ENCODE assay signal across 22 cellular contexts in the genomic region with DNA sequence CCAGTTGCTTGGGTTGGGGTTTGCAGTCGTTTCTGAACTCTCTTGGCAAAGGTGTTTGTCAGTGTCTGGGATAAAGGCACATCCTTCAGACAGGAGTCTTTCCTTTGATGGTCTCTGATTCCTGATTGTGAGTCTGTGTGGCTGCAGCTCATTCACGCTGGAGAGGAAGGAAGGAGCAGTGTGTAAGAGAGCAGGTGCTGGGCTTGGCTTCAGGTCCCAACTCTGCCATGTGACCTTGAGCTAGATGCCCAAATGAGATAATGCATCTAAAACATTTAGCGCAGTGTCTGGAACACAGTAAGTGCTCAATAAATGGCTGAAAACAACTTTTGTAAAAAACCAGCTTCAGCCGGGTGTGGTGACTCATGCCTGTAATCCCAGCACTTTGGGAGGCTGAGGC. TPM values are rescaled to one million over a fixed set of nuclear protein-coding genes. Genes with fewer than 3 reads are reported as not detected.
A peak's percentile ranks its signal among the peaks of the same experiment; 100 is the strongest.
DNase-seq lines count a peak whose midpoint lies in the region; ATAC-seq, FAIRE-seq and TF ChIP-seq lines count a peak whose summit lies in the region.
"Had no signal": no experiment of that assay in that cellular context is flagged by ENCODE, and none has a peak within 500 bp of the region (broad histone marks: within the 10 kb centered on the region; RNA-seq: fewer than 3 reads in every experiment).

No MANE protein-coding gene starts in this region.

- H3K4me3 ChIP-seq in GM23338 (no peak overlapping the region), body of pancreas (no peak overlapping the region), pancreas (no peak overlapping the region)

- H3K9me2 ChIP-seq in GM23338 (ENCODE audit: insufficient read depth), result no peaks in the 10 kb centered on the region

- H4K20me1 ChIP-seq in GM23338 (replicated peaks; ENCODE audit: insufficient read depth), result no peaks in the 10 kb centered on the region

- no peak overlapping the region for H3K27ac Mint-ChIP-seq in GM23338
- H3K27ac Mint-ChIP-seq: CD4-positive, CD25-positive, alpha-beta regulatory T cell; H9 had no signal

- H3K36me3 ChIP-seq in GM23338 (ENCODE audit: insufficient read depth) (no peaks in the 10 kb centered on the region), body of pancreas (replicated peaks in 1 of 2; ENCODE audit: insufficient read depth in 1 of 2, low read depth in 2 of 2) (no peaks in the 10 kb centered on the region), pancreas (no peaks in the 10 kb centered on the region)
- H3K36me3 ChIP-seq: BE2C had no signal

- TF ChIP-seq CTCF in GM23338 (conservative IDR thresholded peaks at IDR 0.05; ENCODE audit: low read depth in 2 of 2) (no peak), body of pancreas (IDR thresholded peaks at IDR 0.05) (no peak), pancreas (IDR thresholded peaks at IDR 0.05) (no peak), D721Med (IDR thresholded peaks at IDR 0.05; ENCODE audit: insufficient read depth, missing control alignments) (no peak)

- H3K4me3 Mint-ChIP-seq in GM23338, result no peak overlapping the region
- H3K4me3 Mint-ChIP-seq in activated T-cell treated with anti-CD3 and anti-CD28 coated beads, Interleukin-2, amount 50 U/mL, for 4 hours, result no peak overlapping the region
- H3K4me3 Mint-ChIP-seq: CD4-positive, CD25-positive, alpha-beta regulatory T cell; H9 had no signal

- 0 out of 2 replicates have a peak overlapping the region, but pooled peaks have one; percentile 18 for H2AFZ ChIP-seq in GM23338

- no peak for TF ChIP-seq POLR2A in body of pancreas (IDR thresholded peaks at IDR 0.05)

- H3K9me3 Mint-ChIP-seq in GM23338, result peaks cover 21% of the 10 kb centered on the region
- H3K9me3 Mint-ChIP-seq in activated T-cell treated with anti-CD3 and anti-CD28 coated beads, Interleukin-2, amount 50 U/mL, for 4 hours, result peaks cover 8% of the 10 kb centered on the region

- H3K27me3 Mint-ChIP-seq in GM23338 (ENCODE audit: insufficient read depth, low read depth, poor library complexity), result peaks cover 3% of the 10 kb centered on the region
- peaks cover 4% of the 10 kb centered on the region for H3K27me3 Mint-ChIP-seq in activated T-cell treated with anti-CD3 and anti-CD28 coated beads, Interleukin-2, amount 50 U/mL, for 4 hours (ENCODE audit: low read depth)

- H3K4me1 ChIP-seq in GM23338 (ENCODE audit: insufficient read depth) (0 out of 2 replicates have a peak, but pooled peaks cover 5% of the 10 kb centered on the region), body of pancreas (peaks cover 31% of the 10 kb centered on the region), pancreas (peaks cover 4 to 6% (median 5%) of the 10 kb centered on the region in 3 donors)
- H3K4me1 ChIP-seq: BE2C had no signal

- H3K9me3 ChIP-seq in body of pancreas (no peaks in the 10 kb centered on the region), pancreas (no peaks in the 10 kb centered on the region)
- H3K9me3 ChIP-seq: BE2C had no signal

- H3K27me3 ChIP-seq in GM23338 (ENCODE audit: insufficient read depth) (no peaks in the 10 kb centered on the region), body of pancreas (no peaks in the 10 kb centered on the region), pancreas (no peaks in the 10 kb centered on the region)
- H3K27me3 ChIP-seq: BE2C had no signal

- peaks cover 5% of the 10 kb centered on the region for H3K4me1 Mint-ChIP-seq in GM23338
- H3K4me1 Mint-ChIP-seq in activated T-cell treated with anti-CD3 and anti-CD28 coated beads, Interleukin-2, amount 50 U/mL, for 4 hours (ENCODE audit: low read depth), result no peaks in the 10 kb centered on the region
- H3K4me1 Mint-ChIP-seq: CD4-positive, CD25-positive, alpha-beta regulatory T cell had no signal

- FAIRE-seq in HTR-8/SVneo (lab: Jason Lieb, UNC), result peak; percentile 31
- no peak for FAIRE-seq in pancreas (lab: Jason Lieb, UNC)
- no peak for FAIRE-seq in D721Med (lab: Jason Lieb, UNC)
- FAIRE-seq: A204.1, G401.6, GM12891 had no signal

- H3K36me3 Mint-ChIP-seq in GM23338 (ENCODE audit: low read depth), result peaks cover 11% of the 10 kb centered on the region; the same call in 1 of the 3 replicates
- H3K36me3 Mint-ChIP-seq in activated T-cell treated with anti-CD3 and anti-CD28 coated beads, Interleukin-2, amount 50 U/mL, for 4 hours (ENCODE audit: insufficient read depth), result no peaks in the 10 kb centered on the region
- H3K36me3 Mint-ChIP-seq: CD4-positive, CD25-positive, alpha-beta regulatory T cell had no signal

- H3K4me2 ChIP-seq in GM23338, result no peak overlapping the region

- WGBS in body of pancreas, 2 donors, result 15 to 17% methylated on average over 3 to 4 of the region's 4 CpGs
- WGBS in pancreas, 2 donors, result 23 to 24% methylated on average over 4 of the region's 4 CpGs

- H3F3A ChIP-seq in GM23338 (replicated peaks; ENCODE audit: low read depth), result no peaks in the 10 kb centered on the region

- H3K27ac ChIP-seq in GM23338 (ENCODE audit: low read depth), result no peak overlapping the region
- H3K27ac ChIP-seq in body of pancreas, result peak overlapping the region in 1 of 4 donors; percentile 5
- H3K27ac ChIP-seq in pancreas, result no peak overlapping the region

- intact Hi-C loops in body of pancreas (cut with DNase I), result no loop called here
- intact Hi-C loops in pancreas (cut with DNase I), result no loop called here

- no peaks in the 10 kb centered on the region for H3K79me2 ChIP-seq in GM23338 (replicated peaks; ENCODE audit: insufficient read depth)

- no peak for ATAC-seq in GM23338
- peak; percentile 66 for ATAC-seq in body of pancreas
- peak in 3 of 4 donors; percentile 83 to 88 (median 86) for ATAC-seq in pancreas
- ATAC-seq in activated T-cell treated with anti-CD3 and anti-CD28 coated beads, Interleukin-2, amount 50 U/mL, for 4 hours, result no peak
- ATAC-seq in GM18517 (IDR thresholded peaks at IDR 0.05; ENCODE audit: unreplicated experiment), result no peak

- no peak for DNase-seq in GM23338 (ENCODE audit: low spot score)
- DNase-seq in HTR-8/SVneo (ENCODE audit: insufficient read length, low spot score), result no peak
- DNase-seq in body of pancreas, result peak; percentile 45 to 61 (median 54)
- DNase-seq in pancreas, result peak in 3 of 6 donors; percentile 35 to 57 (median 53)
- DNase-seq in activated T-cell treated with anti-CD3 and anti-CD28 coated beads, Interleukin-2, amount 50 U/mL, for 4 hours, result no peak
- no peak for DNase-seq in D721Med (ENCODE audit: insufficient read length, low spot score)
- DNase-seq: ACHN; BE2C; C1 segment of cervical spinal cord; Caco-2; CD4-positive, CD25-positive, alpha-beta regulatory T cell; DMS153; GOT3; H9; IMR-90; Kasumi-1; KG1 had no signal

TF ChIP-seq in GM23338, 12 proteins besides CTCF, POLR2A, EP300 and RAD21:
- TF ChIP-seq EZH2 (IDR thresholded peaks at IDR 0.05; ENCODE audit: low read depth, unreplicated experiment) (no peak), POLR2AphosphoS5 (IDR thresholded peaks at IDR 0.05; ENCODE audit: low read depth) (no peak), STAT1 (IDR thresholded peaks at IDR 0.05; ENCODE audit: unreplicated experiment) (no peak), NANOG (IDR thresholded peaks at IDR 0.05; ENCODE audit: borderline replicate concordance) (no peak), ZNF331 (CRISPR knock-in tag; IDR thresholded peaks at IDR 0.05; ENCODE audit: low read depth) (no peak), ZNF114 (CRISPR knock-in tag; IDR thresholded peaks at IDR 0.05) (no peak), EZH2phosphoT487 (IDR thresholded peaks at IDR 0.05; ENCODE audit: unreplicated experiment) (no peak)
- TF ChIP-seq, protein P1, sequence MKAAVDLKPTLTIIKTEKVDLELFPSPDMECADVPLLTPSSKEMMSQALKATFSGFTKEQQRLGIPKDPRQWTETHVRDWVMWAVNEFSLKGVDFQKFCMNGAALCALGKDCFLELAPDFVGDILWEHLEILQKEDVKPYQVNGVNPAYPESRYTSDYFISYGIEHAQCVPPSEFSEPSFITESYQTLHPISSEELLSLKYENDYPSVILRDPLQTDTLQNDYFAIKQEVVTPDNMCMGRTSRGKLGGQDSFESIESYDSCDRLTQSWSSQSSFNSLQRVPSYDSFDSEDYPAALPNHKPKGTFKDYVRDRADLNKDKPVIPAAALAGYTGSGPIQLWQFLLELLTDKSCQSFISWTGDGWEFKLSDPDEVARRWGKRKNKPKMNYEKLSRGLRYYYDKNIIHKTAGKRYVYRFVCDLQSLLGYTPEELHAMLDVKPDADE (IDR thresholded peaks at IDR 0.05), result no peak

RNA-seq across cellular contexts. Expression of a gene that starts 23.6 kb away (rescaled TPM):
- not detected in 2 replicates for total RNA-seq in GM23338 (2014; rRNA removed; shearing (Covaris generic))
- polyA plus RNA-seq in GM23338 (2016; fragmentation: Nextera tagmentation; extraction: Ambion mirVana) (not detected in 2 replicates), pancreas (not detected)
- total RNA-seq in body of pancreas (not detected), pancreas (not detected)
- not detected for total RNA-seq in activated T-cell treated with anti-CD3 and anti-CD28 coated beads, Interleukin-2, amount 50 U/mL, for 4 hours
- total RNA-seq: Caco-2; CD4-positive, CD25-positive, alpha-beta regulatory T cell; H9; HT1080; IMR-90 had no signal
- polyA plus RNA-seq: CD4-positive, CD25-positive, alpha-beta regulatory T cell; IMR-90 had no signal

RNA-seq across cellular contexts. Expression of a gene that starts 36.8 kb away (rescaled TPM):
- total RNA-seq in GM23338 (2014; rRNA removed; shearing (Covaris generic)), result 1,021 and 1,776 TPM in 2 replicates
- polyA plus RNA-seq in GM23338 (2016; fragmentation: Nextera tagmentation; extraction: Ambion mirVana) (1,881 and 1,914 TPM in 2 replicates), pancreas (100 to 1,000 TPM; 310 to 315 TPM)
- total RNA-seq in body of pancreas (100 to 1,000 TPM; 359 to 454 TPM), pancreas (100 to 1,000 TPM; 169 to 350 (median 205) TPM)
- 100 to 1,000 TPM; 363 to 446 (median 421) TPM for total RNA-seq in activated T-cell treated with anti-CD3 and anti-CD28 coated beads, Interleukin-2, amount 50 U/mL, for 4 hours

RNA-seq across cellular contexts. Expression of a gene that starts 38.9 kb away (rescaled TPM):
- 39.8 and 48.6 TPM in 2 replicates for total RNA-seq in GM23338 (2014; rRNA removed; shearing (Covaris generic))
- polyA plus RNA-seq in GM23338 (2016; fragmentation: Nextera tagmentation; extraction: Ambion mirVana), result 120 and 128 TPM in 2 replicates
- 10 to 100 TPM; 56.7 to 59.4 TPM for total RNA-seq in body of pancreas
- total RNA-seq in pancreas, result 10 to 100 TPM; 27.1 to 41.8 (median 35.2) TPM
- polyA plus RNA-seq in pancreas, result 10 to 100 TPM; 46.4 to 65.6 TPM
- total RNA-seq in activated T-cell treated with anti-CD3 and anti-CD28 coated beads, Interleukin-2, amount 50 U/mL, for 4 hours, result 10 to 100 TPM; 79.1 to 89.1 (median 86.2) TPM

RNA-seq across cellular contexts. Expression of a gene that starts 41.7 kb away (rescaled TPM):
- 46.8 and 57.1 TPM in 2 replicates for total RNA-seq in GM23338 (2014; rRNA removed; shearing (Covaris generic))
- polyA plus RNA-seq in GM23338 (2016; fragmentation: Nextera tagmentation; extraction: Ambion mirVana), result 8.7 and 9.1 TPM in 2 replicates
- total RNA-seq in body of pancreas, result 10 to 100 TPM in 1 of 2 donors, 1 to 10 TPM in 1; 8.6 to 24.4 TPM
- 10 to 100 TPM; 10.2 to 34.3 (median 20.5) TPM for total RNA-seq in pancreas
- polyA plus RNA-seq in pancreas, result 10 to 100 TPM; 34.4 to 35.7 TPM
- 100 to 1,000 TPM in 1 of 3 donors, 10 to 100 TPM in 2; 88.8 to 118 (median 96.4) TPM for total RNA-seq in activated T-cell treated with anti-CD3 and anti-CD28 coated beads, Interleukin-2, amount 50 U/mL, for 4 hours

RNA-seq across cellular contexts. Expression of a gene that starts 59.9 kb away (rescaled TPM):
- 202 and 241 TPM in 2 replicates for total RNA-seq in GM23338 (2014; rRNA removed; shearing (Covaris generic))
- polyA plus RNA-seq in GM23338 (2016; fragmentation: Nextera tagmentation; extraction: Ambion mirVana), result 98.6 and 104 TPM in 2 replicates
- 100 to 1,000 TPM; 209 to 264 TPM for total RNA-seq in body of pancreas
- total RNA-seq in pancreas, result 100 to 1,000 TPM in 4 of 6 donors, 10 to 100 TPM in 2; 82.5 to 126 (median 109) TPM
- 100 to 1,000 TPM; 206 to 281 TPM for polyA plus RNA-seq in pancreas
- 100 to 1,000 TPM; 338 to 353 (median 350) TPM for total RNA-seq in activated T-cell treated with anti-CD3 and anti-CD28 coated beads, Interleukin-2, amount 50 U/mL, for 4 hours

Comparison
In these comparisons a context has a peak if more than half of its experiments do, and no peak if none do; other contexts are left out.
1. ATAC-seq: peak in body of pancreas (single experiment) and pancreas (3 of 4); none in GM23338 (single experiment), activated T-cell treated with anti-CD3 and anti-CD28 coated beads, Interleukin-2, amount 50 U/mL, for 4 hours (0 of 2) and GM18517 (single experiment).
2. DNase-seq: peak in body of pancreas (4 of 4); none in GM23338 (single experiment), HTR-8/SVneo (single experiment), activated T-cell treated with anti-CD3 and anti-CD28 coated beads, Interleukin-2, amount 50 U/mL, for 4 hours (single experiment) and D721Med (single experiment).